9 cellular contexts compared by ENCODE assay signal in genomic region chr17:6666077-6666521, GRCh38. TPM values are rescaled to one million over a fixed set of nuclear protein-coding genes. Genes with fewer than 3 reads are reported as not detected.
DNase-seq lines count a peak whose midpoint lies in the region; ATAC-seq, FAIRE-seq and TF ChIP-seq lines count a peak whose summit lies in the region.
"Had no signal": no experiment of that assay in that cellular context is flagged by ENCODE, and none has a peak within 500 bp of the region (broad histone marks: within the 10 kb centered on the region; RNA-seq: fewer than 3 reads in every experiment).

No MANE protein-coding gene starts in this region.

- peaks cover 27 to 46% (median 34%) of the 10 kb centered on the region in 3 donors for H3K27me3 Mint-ChIP-seq in CD14-positive monocyte (ENCODE audit: low read depth in 3 of 3)
- H3K27me3 Mint-ChIP-seq in naive thymus-derived CD4-positive, alpha-beta T cell = peaks cover 0 to 15% (median 0%) of the 10 kb centered on the region in 5 donors

- ATAC-seq in naive thymus-derived CD4-positive, alpha-beta T cell = peak; percentile 87
- ATAC-seq in upper lobe of right lung (peak; percentile 98), HG02852 (IDR thresholded peaks at IDR 0.05; ENCODE audit: unreplicated experiment) (no peak)

- POLR2A ChIA-PET in naive thymus-derived CD4-positive, alpha-beta T cell (lab: Charles Lee) = no interaction called here

- H3K36me3 Mint-ChIP-seq in CD14-positive monocyte = no peaks in the 10 kb centered on the region
- H3K36me3 Mint-ChIP-seq in naive thymus-derived CD4-positive, alpha-beta T cell = peaks cover 0 to 32% (median 7%) of the 10 kb centered on the region in 5 donors

- no peaks in the 10 kb centered on the region for H3K4me1 ChIP-seq in naive thymus-derived CD4-positive, alpha-beta T cell (ENCODE audit: control insufficient read depth in 2 of 2, insufficient read depth in 2 of 2, low read length in 2 of 2)
- peaks cover 4% of the 10 kb centered on the region for H3K4me1 ChIP-seq in upper lobe of right lung

- peak overlapping the region in 1 of 2 donors; percentile 11 for H3K4me3 Mint-ChIP-seq in CD14-positive monocyte
- no peak overlapping the region for H3K4me3 Mint-ChIP-seq in naive thymus-derived CD4-positive, alpha-beta T cell

- peaks cover 0 to 4% (median 0%) of the 10 kb centered on the region in 3 experiments for H3K36me3 ChIP-seq in naive thymus-derived CD4-positive, alpha-beta T cell (ENCODE audit: control insufficient read depth in 2 of 3, insufficient read depth in 3 of 3, low read length in 3 of 3)
- no peaks in the 10 kb centered on the region for H3K36me3 ChIP-seq in upper lobe of right lung

- peak; percentile 70 for DNase-seq in CD14-positive monocyte (ENCODE audit: low spot score)
- peak; percentile 82 for DNase-seq in H54 (ENCODE audit: insufficient read length, low spot score)
- DNase-seq in NCI-H82 treated with DMSO at 0.1 percent for 48 hours (lab: John Stamatoyannopoulos, UW; ENCODE audit: unreplicated experiment) = peak; percentile 53
- peak; percentile 22 for DNase-seq in activated T-cell treated with anti-CD3 and anti-CD28 coated beads for 1 hour (ENCODE audit: low read depth)
- peak; percentile 81 for DNase-seq in fibroblast of mammary gland (ENCODE audit: low read depth)
- DNase-seq in naive thymus-derived CD4-positive, alpha-beta T cell = peak in 3 of 9 donors; percentile 22 to 34 (median 24)
- DNase-seq in upper lobe of right lung = peak; percentile 77

- H3K4me1 Mint-ChIP-seq in CD14-positive monocyte = peaks cover 16% of the 10 kb centered on the region
- peaks cover 5 to 25% (median 10%) of the 10 kb centered on the region in 7 donors for H3K4me1 Mint-ChIP-seq in naive thymus-derived CD4-positive, alpha-beta T cell

- H3K9me3 Mint-ChIP-seq in CD14-positive monocyte = peaks cover 0 to 1% (median 0%) of the 10 kb centered on the region in 7 donors
- H3K9me3 Mint-ChIP-seq in naive thymus-derived CD4-positive, alpha-beta T cell = no peaks in the 10 kb centered on the region

- CTCF ChIA-PET in naive thymus-derived CD4-positive, alpha-beta T cell (lab: Charles Lee) = interaction anchor here (0.6 to 1.9 kb wide), 5 partner anchors 177 to 470 kb away, joined by 3 to 7 read pairs (median 3); no protein-coding TSS in a partner anchor

- TF ChIP-seq CTCF in CD14-positive monocyte (IDR thresholded peaks at IDR 0.05) (peak; percentile 83), fibroblast of mammary gland (conservative IDR thresholded peaks at IDR 0.05; ENCODE audit: control insufficient read depth, insufficient read depth, low read depth, low read length) (peak; percentile 98), upper lobe of right lung (IDR thresholded peaks at IDR 0.05) (peak; percentile 89)

- H3K27me3 ChIP-seq in naive thymus-derived CD4-positive, alpha-beta T cell (ENCODE audit: control insufficient read depth in 2 of 2, insufficient read depth in 2 of 2, low read length in 2 of 2) = no peaks in the 10 kb centered on the region
- no peaks in the 10 kb centered on the region for H3K27me3 ChIP-seq in upper lobe of right lung

- intact Hi-C loops in CD14-positive monocyte (cut with micrococcal nuclease) (loop anchor here in 1 of 2 donors (10.0 kb wide), 1 partner anchor 329 kb away; the partner anchor contains the start of gene ALOX12), upper lobe of right lung (cut with DNase I) (loop anchor here (10.0 kb wide), 1 partner anchor 59 kb away; no protein-coding TSS in a partner anchor)
- intact Hi-C loops in naive thymus-derived CD4-positive, alpha-beta T cell (cut with micrococcal nuclease) = loop anchor here (1.0 to 10.0 kb wide), 4 partner anchors 15 to 336 kb away; partner anchors contain the start of genes C17orf100 (in 1 of the 2), MED31 (in 1 of the 2) and XAF1 (in 1 of the 2)

- peak overlapping the region in 1 of 7 donors; percentile 14 for H3K27ac Mint-ChIP-seq in CD14-positive monocyte
- H3K27ac Mint-ChIP-seq in naive thymus-derived CD4-positive, alpha-beta T cell = no peak overlapping the region

- H3K4me3 ChIP-seq in fibroblast of mammary gland (ENCODE audit: control insufficient read depth, low read depth, low read length) = no peak overlapping the region
- H3K4me3 ChIP-seq in naive thymus-derived CD4-positive, alpha-beta T cell (ENCODE audit: low read length) = no peak overlapping the region
- no peak overlapping the region for H3K4me3 ChIP-seq in upper lobe of right lung
- H3K4me3 ChIP-seq: SK-N-MC had no signal

- no peak for TF ChIP-seq POLR2A in H54 (IDR thresholded peaks at IDR 0.05; ENCODE audit: low read depth, low read length)

- H3K9me3 ChIP-seq in naive thymus-derived CD4-positive, alpha-beta T cell (ENCODE audit: control insufficient read depth in 2 of 3, low read length in 3 of 3) = no peaks in the 10 kb centered on the region
- no peaks in the 10 kb centered on the region for H3K9me3 ChIP-seq in upper lobe of right lung

- peak; percentile 69 for FAIRE-seq in H54 (lab: Jason Lieb, UNC)

- no peak overlapping the region for H3K27ac ChIP-seq in naive thymus-derived CD4-positive, alpha-beta T cell (ENCODE audit: low read depth, low read length)
- no peak overlapping the region for H3K27ac ChIP-seq in upper lobe of right lung
- H3K27ac ChIP-seq: SK-N-MC had no signal

RNA-seq across cellular contexts. Expression of gene C17orf100, which starts 14.5 kb away (rescaled TPM):
- 1 to 10 TPM; 1.2 to 1.8 TPM for polyA plus RNA-seq in CD14-positive monocyte
- total RNA-seq in naive thymus-derived CD4-positive, alpha-beta T cell = 1 to 10 TPM; 1.9 to 6.1 (median 1.9) TPM
- 1 to 10 TPM; 6.1 to 9.5 TPM for polyA plus RNA-seq in naive thymus-derived CD4-positive, alpha-beta T cell
- 1.3 TPM for total RNA-seq in upper lobe of right lung

RNA-seq across cellular contexts. Expression of gene MED31, which starts 14.7 kb away (rescaled TPM):
- 10 to 100 TPM; 33.6 to 38.2 TPM for polyA plus RNA-seq in CD14-positive monocyte
- total RNA-seq in naive thymus-derived CD4-positive, alpha-beta T cell = 10 to 100 TPM; 21.4 to 41.2 (median 28.2) TPM
- 10 to 100 TPM; 24.0 to 26.7 TPM for polyA plus RNA-seq in naive thymus-derived CD4-positive, alpha-beta T cell
- 17.4 TPM for total RNA-seq in upper lobe of right lung

RNA-seq across cellular contexts. Expression of gene TXNDC17, which starts 25.2 kb away (rescaled TPM):
- polyA plus RNA-seq in CD14-positive monocyte = 100 to 1,000 TPM; 319 to 357 TPM
- total RNA-seq in naive thymus-derived CD4-positive, alpha-beta T cell = 10 to 100 TPM; 14.3 to 70.3 (median 18.5) TPM
- polyA plus RNA-seq in naive thymus-derived CD4-positive, alpha-beta T cell = 10 to 100 TPM; 65.1 to 89.7 TPM
- total RNA-seq in upper lobe of right lung = 44.6 TPM

RNA-seq across cellular contexts. Expression of gene KIAA0753, which starts 25.6 kb away (rescaled TPM):
- 1 to 10 TPM; 1.7 to 3.5 TPM for polyA plus RNA-seq in CD14-positive monocyte
- 10 to 100 TPM; 12.4 to 18.4 (median 17.9) TPM for total RNA-seq in naive thymus-derived CD4-positive, alpha-beta T cell
- 1 to 10 TPM; 2.6 to 3.5 TPM for polyA plus RNA-seq in naive thymus-derived CD4-positive, alpha-beta T cell
- total RNA-seq in upper lobe of right lung = 18.3 TPM

RNA-seq across cellular contexts. Expression of gene SLC13A5, which starts 47.1 kb away (rescaled TPM):
- not detected for polyA plus RNA-seq in CD14-positive monocyte
- not detected for total RNA-seq in naive thymus-derived CD4-positive, alpha-beta T cell
- not detected for polyA plus RNA-seq in naive thymus-derived CD4-positive, alpha-beta T cell
- not detected for total RNA-seq in upper lobe of right lung
